In genomic region chr19:43533546-43534304, GRCh38 we compare ENCODE assay signal across 1 cellular context.
TF ChIP-seq lines count a peak whose summit lies in the region.

No MANE protein-coding gene starts in this region.

TF ChIP-seq in K562, 482 proteins besides CTCF, POLR2A, EP300 and RAD21 (continues in another document):
- TF ChIP-seq ZBTB17 (CRISPR knock-in tag; IDR thresholded peaks at IDR 0.05) (no peak), EHMT2 (IDR thresholded peaks at IDR 0.05) (no peak), TAF15 (IDR thresholded peaks at IDR 0.05; ENCODE audit: low read depth, low read length) (no peak), TCF15 (CRISPR knock-in tag; IDR thresholded peaks at IDR 0.05) (no peak), ETV6 (IDR thresholded peaks at IDR 0.05; ENCODE audit: borderline replicate concordance in 1 of 2, low read depth in 2 of 2, low read length in 1 of 2) (no peak), ETV6 (CRISPR knock-in tag; IDR thresholded peaks at IDR 0.05; ENCODE audit: borderline replicate concordance) (no peak), PKNOX1 (IDR thresholded peaks at IDR 0.05) (peak; percentile 71), STAT6 (CRISPR knock-in tag; IDR thresholded peaks at IDR 0.05) (no peak), ZBED1 (IDR thresholded peaks at IDR 0.05) (no peak), RBM14 (IDR thresholded peaks at IDR 0.05; ENCODE audit: borderline replicate concordance, insufficient read depth, low read depth, low read length) (no peak), ATF3 (IDR thresholded peaks at IDR 0.05) (peak; percentile 92), ATF3 (CRISPR knock-in tag; conservative IDR thresholded peaks at IDR 0.05) (no peak; the same call in 1 of the 2 replicates), PML (IDR thresholded peaks at IDR 0.05; ENCODE audit: low read length) (peak; percentile 5; the same call in 1 of the 2 replicates), JUND (IDR thresholded peaks at IDR 0.05; ENCODE audit: borderline replicate concordance, low read depth, low read length) (peak; percentile 46; the same call in 1 of the 2 replicates), JUND (tag; IDR thresholded peaks at IDR 0.05; ENCODE audit: borderline replicate concordance, low read depth, low read length) (no peak), DDX20 (tag; IDR thresholded peaks at IDR 0.05; ENCODE audit: low read depth) (no peak), THRA (IDR thresholded peaks at IDR 0.05) (no peak), XRCC3 (IDR thresholded peaks at IDR 0.05) (no peak), ZNF384 (IDR thresholded peaks at IDR 0.05; ENCODE audit: low read depth, low read length) (peak; percentile 91), NR3C1 (CRISPR knock-in tag; IDR thresholded peaks at IDR 0.05) (no peak), NCOA6 (IDR thresholded peaks at IDR 0.05) (peak; percentile 89), SP1 (CRISPR knock-in tag; IDR thresholded peaks at IDR 0.05) (peak; percentile 87), ATF7 (IDR thresholded peaks at IDR 0.05) (peak; percentile 66), HNRNPK (IDR thresholded peaks at IDR 0.05; ENCODE audit: low read depth, low read length, poor library complexity, severe bottlenecking) (no peak), CEBPG (CRISPR knock-in tag; IDR thresholded peaks at IDR 0.05) (peak; percentile 81), CEBPG (tag; conservative IDR thresholded peaks at IDR 0.05 in 1 of 2, IDR thresholded peaks at IDR 0.05 in 1 of 2) (peak; percentile 76 to 86), KLF16 (IDR thresholded peaks at IDR 0.05) (no peak), ZBTB12 (CRISPR knock-in tag; IDR thresholded peaks at IDR 0.05) (no peak), NR0B1 (IDR thresholded peaks at IDR 0.05; ENCODE audit: partially characterized antibody) (no peak), CCNT2 (IDR thresholded peaks at IDR 0.05; ENCODE audit: borderline replicate concordance, extremely low read depth, insufficient read length, low read depth, low read length) (peak; percentile 45), HMBOX1 (IDR thresholded peaks at IDR 0.05) (peak; percentile 56; the same call in 1 of the 2 replicates), CBX1 (IDR thresholded peaks at IDR 0.05; ENCODE audit: low read depth) (no peak), RBM25 (IDR thresholded peaks at IDR 0.05; ENCODE audit: low read depth, low read length, severe bottlenecking) (no peak), TCFL5 (CRISPR knock-in tag; conservative IDR thresholded peaks at IDR 0.05) (no peak), ARID2 (IDR thresholded peaks at IDR 0.05) (no peak), NR2F6 (CRISPR knock-in tag; IDR thresholded peaks at IDR 0.05) (no peak), ZNF224 (CRISPR knock-in tag; IDR thresholded peaks at IDR 0.05) (no peak), CTBP1 (IDR thresholded peaks at IDR 0.05; ENCODE audit: borderline replicate concordance) (no peak), DPF2 (IDR thresholded peaks at IDR 0.05) (no peak), RBM39 (optimal IDR thresholded peaks at IDR 0.05; ENCODE audit: low read depth, low read length) (no peak), SUPT5H (IDR thresholded peaks at IDR 0.05) (peak; percentile 8; the same call in 1 of the 2 replicates), HMGN3 (IDR thresholded peaks at IDR 0.05; ENCODE audit: borderline replicate concordance, extremely low read depth, insufficient read length, low read depth, low read length) (peak; percentile 29), GABPB1 (CRISPR knock-in tag; IDR thresholded peaks at IDR 0.05) (peak; percentile 28; the same call in 1 of the 2 replicates), ATF1 (CRISPR knock-in tag; IDR thresholded peaks at IDR 0.05) (no peak), ATF1 (tag; IDR thresholded peaks at IDR 0.05) (peak; percentile 38; the same call in 1 of the 2 replicates), ZBTB7A (IDR thresholded peaks at IDR 0.05; ENCODE audit: borderline replicate concordance, control insufficient read depth, low read depth, low read length) (peak; percentile 76; the same call in 1 of the 2 replicates), DIDO1 (tag; IDR thresholded peaks at IDR 0.05; ENCODE audit: low read depth) (no peak), NCOA1 (IDR thresholded peaks at IDR 0.05; ENCODE audit: low read depth) (no peak)
- TF ChIP-seq, protein P1, sequence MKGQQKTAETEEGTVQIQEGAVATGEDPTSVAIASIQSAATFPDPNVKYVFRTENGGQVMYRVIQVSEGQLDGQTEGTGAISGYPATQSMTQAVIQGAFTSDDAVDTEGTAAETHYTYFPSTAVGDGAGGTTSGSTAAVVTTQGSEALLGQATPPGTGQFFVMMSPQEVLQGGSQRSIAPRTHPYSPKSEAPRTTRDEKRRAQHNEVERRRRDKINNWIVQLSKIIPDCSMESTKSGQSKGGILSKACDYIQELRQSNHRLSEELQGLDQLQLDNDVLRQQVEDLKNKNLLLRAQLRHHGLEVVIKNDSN (CRISPR knock-in tag; IDR thresholded peaks at IDR 0.05) = no peak
- TF ChIP-seq, protein P2, sequence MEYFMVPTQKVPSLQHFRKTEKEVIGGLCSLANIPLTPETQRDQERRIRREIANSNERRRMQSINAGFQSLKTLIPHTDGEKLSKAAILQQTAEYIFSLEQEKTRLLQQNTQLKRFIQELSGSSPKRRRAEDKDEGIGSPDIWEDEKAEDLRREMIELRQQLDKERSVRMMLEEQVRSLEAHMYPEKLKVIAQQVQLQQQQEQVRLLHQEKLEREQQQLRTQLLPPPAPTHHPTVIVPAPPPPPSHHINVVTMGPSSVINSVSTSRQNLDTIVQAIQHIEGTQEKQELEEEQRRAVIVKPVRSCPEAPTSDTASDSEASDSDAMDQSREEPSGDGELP (CRISPR knock-in tag; IDR thresholded peaks at IDR 0.05; ENCODE audit: borderline replicate concordance) = peak; percentile 53; the same call in 1 of the 2 replicates
- TF ChIP-seq, protein P3, sequence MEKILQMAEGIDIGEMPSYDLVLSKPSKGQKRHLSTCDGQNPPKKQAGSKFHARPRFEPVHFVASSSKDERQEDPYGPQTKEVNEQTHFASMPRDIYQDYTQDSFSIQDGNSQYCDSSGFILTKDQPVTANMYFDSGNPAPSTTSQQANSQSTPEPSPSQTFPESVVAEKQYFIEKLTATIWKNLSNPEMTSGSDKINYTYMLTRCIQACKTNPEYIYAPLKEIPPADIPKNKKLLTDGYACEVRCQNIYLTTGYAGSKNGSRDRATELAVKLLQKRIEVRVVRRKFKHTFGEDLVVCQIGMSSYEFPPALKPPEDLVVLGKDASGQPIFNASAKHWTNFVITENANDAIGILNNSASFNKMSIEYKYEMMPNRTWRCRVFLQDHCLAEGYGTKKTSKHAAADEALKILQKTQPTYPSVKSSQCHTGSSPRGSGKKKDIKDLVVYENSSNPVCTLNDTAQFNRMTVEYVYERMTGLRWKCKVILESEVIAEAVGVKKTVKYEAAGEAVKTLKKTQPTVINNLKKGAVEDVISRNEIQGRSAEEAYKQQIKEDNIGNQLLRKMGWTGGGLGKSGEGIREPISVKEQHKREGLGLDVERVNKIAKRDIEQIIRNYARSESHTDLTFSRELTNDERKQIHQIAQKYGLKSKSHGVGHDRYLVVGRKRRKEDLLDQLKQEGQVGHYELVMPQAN (IDR thresholded peaks at IDR 0.05; ENCODE audit: borderline replicate concordance) = peak; percentile 33; the same call in 1 of the 2 replicates
